12 cellular contexts compared by ENCODE assay signal in the genomic region with DNA sequence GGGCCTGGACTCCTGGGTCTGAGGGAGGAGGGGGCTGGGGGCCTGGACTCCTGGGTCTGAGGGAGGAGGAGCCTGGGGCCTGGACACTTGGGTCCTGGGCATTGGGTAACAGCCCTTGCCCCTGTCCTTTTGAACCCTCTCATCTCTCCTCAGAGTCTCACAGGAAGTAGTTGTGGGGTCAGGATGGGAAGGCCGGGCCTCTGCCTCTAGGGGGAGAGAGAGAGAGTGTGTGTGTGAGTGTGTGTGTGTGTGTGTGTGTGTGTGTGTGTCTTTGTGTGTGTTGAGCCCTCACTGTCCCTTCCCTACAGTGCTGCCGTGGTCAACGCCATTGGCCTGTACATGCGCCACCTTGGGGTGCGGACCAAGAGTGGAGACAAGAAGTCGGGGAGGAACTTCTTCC. TPM values are rescaled to one million over a fixed set of nuclear protein-coding genes. Genes with fewer than 3 reads are reported as not detected.
A peak's percentile ranks its signal among the peaks of the same experiment; 100 is the strongest.
DNase-seq lines count a peak whose midpoint lies in the region; ATAC-seq, FAIRE-seq and TF ChIP-seq lines count a peak whose summit lies in the region.
"Had no signal": no experiment of that assay in that cellular context is flagged by ENCODE, and none has a peak within 500 bp of the region (broad histone marks: within the 10 kb centered on the region; RNA-seq: fewer than 3 reads in every experiment).

No MANE protein-coding gene starts in this region.

- no peaks in the 10 kb centered on the region for H3K9me3 Mint-ChIP-seq in stimulated activated effector memory CD8-positive, alpha-beta T cell treated with anti-CD3 and anti-CD28 coated beads, Interleukin-12 subunit alpha, Interleukin-12 subunit beta, amount 100 ng/mL, for 72 hours
- H3K9me3 Mint-ChIP-seq: brain had no signal

- no peak for TF ChIP-seq EP300 in GM12878 (IDR thresholded peaks at IDR 0.05; ENCODE audit: borderline replicate concordance in 1 of 2, control insufficient read depth in 1 of 2, low read depth in 2 of 2, low read length in 2 of 2)

- ATAC-seq in GM12878 (peak; percentile 79), heart left ventricle (no peak)
- ATAC-seq in stimulated activated effector memory CD8-positive, alpha-beta T cell treated with anti-CD3 and anti-CD28 coated beads, Interleukin-12 subunit alpha, Interleukin-12 subunit beta, amount 100 ng/mL, for 72 hours = peak; percentile 49

- BruUV-seq in GM12878 (replicated peaks; lab: Mats Ljungman, UMichigan) = no TSS peak

- H3K27ac ChIP-seq in GM12878 (ENCODE audit: control insufficient read depth, insufficient read depth) (no peak overlapping the region), heart left ventricle (no peak overlapping the region)
- H3K27ac ChIP-seq: VCaP had no signal

- H3K4me3 ChIP-seq in GM12878 (no peak overlapping the region), heart left ventricle (no peak overlapping the region)

- H3K36me3 ChIP-seq in GM12878 (ENCODE audit: control insufficient read depth in 2 of 2, insufficient read depth in 2 of 2, low read length in 1 of 2) = peaks cover 11 to 33% of the 10 kb centered on the region in 2 experiments; a peak in 3 of 4 replicates
- H3K36me3 ChIP-seq in heart left ventricle = peaks cover 0 to 79% (median 63%) of the 10 kb centered on the region in 9 donors

- H3K9me3 ChIP-seq in GM12878 (replicated peaks; ENCODE audit: control insufficient read depth, insufficient read depth, low read length) (no peaks in the 10 kb centered on the region), heart left ventricle (no peaks in the 10 kb centered on the region)

- H4K20me1 ChIP-seq in GM12878 (ENCODE audit: control insufficient read depth, insufficient read depth) = no peaks in the 10 kb centered on the region

- WGBS in GM12878 (ENCODE audit: insufficient coverage, insufficient replicate concordance, low lambda C conversion rate, missing lambda C conversion rate) = 58% methylated on average over 6 of the region's 6 CpGs
- WGBS in heart left ventricle, 4 donors = 73 to 91% (median 80%) methylated on average over 6 of the region's 6 CpGs

- H3K9ac ChIP-seq in GM12878 (ENCODE audit: control insufficient read depth, insufficient read depth, low read length) = no peak overlapping the region

- intact Hi-C loops in GM12878 (cut with micrococcal nuclease; ENCODE audit: unreplicated experiment) (no loop called here), heart left ventricle (cut with DNase I) (loop anchor here in 1 of 10 donors (5.0 kb wide), 1 partner anchor 48 kb away; no protein-coding TSS in a partner anchor)

- TF ChIP-seq POLR2A in GM12878 (IDR thresholded peaks at IDR 0.05; ENCODE audit: low read depth, low read length) (no peak), heart left ventricle (IDR thresholded peaks at IDR 0.05) (no peak)

- POLR2A ChIA-PET in GM12878 (lab: Charles Lee) = no interaction called here

- H3K4me1 ChIP-seq in GM12878 (ENCODE audit: control insufficient read depth, insufficient read depth, low read length) (no peaks in the 10 kb centered on the region), heart left ventricle (peaks cover 0 to 5% (median 0%) of the 10 kb centered on the region in 12 donors)

- no peak overlapping the region for H2AFZ ChIP-seq in GM12878 (ENCODE audit: control insufficient read depth, low read depth, low read length)

- CTCF ChIA-PET in GM12878 (lab: Yijun Ruan, JAX) = no interaction called here

- peaks cover 95% of the 10 kb centered on the region for H3K36me3 Mint-ChIP-seq in stimulated activated effector memory CD8-positive, alpha-beta T cell treated with anti-CD3 and anti-CD28 coated beads, Interleukin-12 subunit alpha, Interleukin-12 subunit beta, amount 100 ng/mL, for 72 hours

- in situ Hi-C loops in GM12878 (cut with MboI) = no loop called here

- peaks cover 72% of the 10 kb centered on the region for H3K4me1 Mint-ChIP-seq in stimulated activated effector memory CD8-positive, alpha-beta T cell treated with anti-CD3 and anti-CD28 coated beads, Interleukin-12 subunit alpha, Interleukin-12 subunit beta, amount 100 ng/mL, for 72 hours
- H3K4me1 Mint-ChIP-seq: brain had no signal

- H3K4me3 Mint-ChIP-seq in stimulated activated effector memory CD8-positive, alpha-beta T cell treated with anti-CD3 and anti-CD28 coated beads, Interleukin-12 subunit alpha, Interleukin-12 subunit beta, amount 100 ng/mL, for 72 hours = no peak overlapping the region
- H3K4me3 Mint-ChIP-seq: brain had no signal

- TF ChIP-seq RAD21 in GM12878 (IDR thresholded peaks at IDR 0.05; ENCODE audit: insufficient read depth, low read depth, low read length) = no peak

- TF ChIP-seq CTCF in GM12878 (IDR thresholded peaks at IDR 0.05 in 2 of 3, conservative IDR thresholded peaks at IDR 0.05 in 1 of 3; ENCODE audit: control insufficient read depth in 2 of 3, extremely low read depth in 1 of 3, insufficient read depth in 1 of 3, low read depth in 3 of 3, low read length in 3 of 3) = peak; percentile 19 to 29 (median 20); a peak in 2 of 6 replicates
- TF ChIP-seq CTCF in heart left ventricle (IDR thresholded peaks at IDR 0.05) = no peak

- SMC1A ChIA-PET in GM12878 (lab: Charles Lee; ENCODE audit: uncharacterized antibody, unreplicated experiment) = no interaction called here

- DNase-seq in activated CD8-positive, alpha-beta memory T cell treated with anti-CD3 and anti-CD28 coated beads for 24 hours = peak; percentile 67
- DNase-seq in activated CD8-positive, alpha-beta memory T cell treated with anti-CD3 and anti-CD28 coated beads, Interleukin-2, amount 50 U/mL, for 48 hours = no peak
- DNase-seq in NCI-H226 (peak; percentile 32), GM12878 (ENCODE audit: low read depth, low spot score) (no peak), AG08396 (ENCODE audit: low spot score) (no peak), NCI-H1930 (lab: John Stamatoyannopoulos, UW) (no peak), heart left ventricle (no peak)
- DNase-seq in stimulated activated effector memory CD8-positive, alpha-beta T cell treated with anti-CD3 and anti-CD28 coated beads, Interleukin-12 subunit alpha, Interleukin-12 subunit beta, amount 100 ng/mL, for 72 hours (ENCODE audit: low spot score in 2 of 2) = no peak
- DNase-seq: NCI-H1694 treated with DMSO at 0.1 percent for 48 hours had no signal

- H3K27me3 ChIP-seq in GM12878 (replicated peaks in 1 of 2; ENCODE audit: control insufficient read depth in 2 of 2, insufficient read depth in 2 of 2, low read length in 1 of 2) (no peaks in the 10 kb centered on the region), heart left ventricle (no peaks in the 10 kb centered on the region)

- no peaks in the 10 kb centered on the region; the same call in none of the 2 replicates for H3K79me2 ChIP-seq in GM12878 (ENCODE audit: control insufficient read depth, insufficient read depth, low read length)

- no peak overlapping the region for H3K4me2 ChIP-seq in GM12878 (ENCODE audit: control insufficient read depth, insufficient read depth)

- RAD21 ChIA-PET in GM12878 (lab: Charles Lee; ENCODE audit: unreplicated experiment) = no interaction called here

- H3K27ac Mint-ChIP-seq in stimulated activated effector memory CD8-positive, alpha-beta T cell treated with anti-CD3 and anti-CD28 coated beads, Interleukin-12 subunit alpha, Interleukin-12 subunit beta, amount 100 ng/mL, for 72 hours = peak overlapping the region; percentile 92
- H3K27ac Mint-ChIP-seq: brain had no signal

- FAIRE-seq in GM12878 (lab: Jason Lieb, UNC) = no peak

RNA-seq across cellular contexts. Expression of a gene that starts 10.9 kb away (rescaled TPM):
- 129 and 142 TPM in 2 replicates for total RNA-seq in GM12878 (2013; cell fraction: nucleolus; rRNA removed)
- total RNA-seq in GM12878 (2014; rRNA removed) = 63.3 and 67.8 TPM in 2 replicates
- 21.2 and 21.7 TPM in 2 replicates for total RNA-seq in GM12878 (2014; rRNA removed; fragmentation: Illumina TruSeq; extraction: Trizol)
- total RNA-seq in GM12878 (2021) = 185 and 207 TPM in 2 replicates
- polyA plus RNA-seq in GM12878 (2011; ENCODE audit: low read depth) = 58.7 TPM
- 22.5 and 40.1 TPM in 2 replicates for polyA plus RNA-seq in GM12878 (2011; rRNA removed)
- polyA plus RNA-seq in GM12878 (2011; cell fraction: cytosol; rRNA removed) = 52.3 and 74.7 TPM in 2 replicates
- polyA plus RNA-seq in GM12878 (2011; cell fraction: nucleus; rRNA removed) = 425 and 583 TPM in 2 replicates
- 158 and 192 TPM in 2 replicates for polyA plus RNA-seq in GM12878 (2012)
- polyA plus RNA-seq in GM12878 (2014; fragmentation: Illumina TruSeq; extraction: Trizol) = 13.4 and 35.3 TPM in 2 replicates
- polyA plus RNA-seq in GM12878 (2014; fragmentation: Nextera tagmentation; extraction: Ambion mirVana) = 1 to 10 TPM; 1.2 to 5.9 TPM
- 151 and 182 TPM in 2 replicates for polyA plus RNA-seq in GM12878 (2014; rRNA removed)
- polyA plus RNA-seq in GM12878 (2016; fragmentation: Nextera tagmentation; extraction: Ambion mirVana) = 100 to 1,000 TPM in 1 of 2 experiments, 10 to 100 TPM in 1; 89.7 to 110 TPM
- polyA minus RNA-seq in GM12878 (2011; rRNA and poly(A)+ RNA removed) = 21.7 and 42.7 TPM in 2 replicates
- polyA minus RNA-seq in GM12878 (2011; cell fraction: cytosol; rRNA and poly(A)+ RNA removed) = 28.9 and 30.2 TPM in 2 replicates
- polyA minus RNA-seq in GM12878 (2011; cell fraction: nucleus; rRNA and poly(A)+ RNA removed) = 40.9 and 71.2 TPM in 2 replicates
- total RNA-seq in heart left ventricle = 10 to 100 TPM; 22.8 to 89.2 (median 27.2) TPM
- polyA plus RNA-seq in heart left ventricle = 10 to 100 TPM; 32.1 to 44.1 TPM

RNA-seq across cellular contexts. Expression of a gene that starts 16.8 kb away (rescaled TPM):
- 163 and 166 TPM in 2 replicates for total RNA-seq in GM12878 (2013; cell fraction: nucleolus; rRNA removed)
- total RNA-seq in GM12878 (2014; rRNA removed) (370 and 414 TPM in 2 replicates), GM12878 (2014; rRNA removed; fragmentation: Illumina TruSeq; extraction: Trizol) (243 and 253 TPM in 2 replicates), GM12878 (2021) (357 and 368 TPM in 2 replicates), heart left ventricle (under 1 TPM in 3 of 9 donors, not detected in 6; 0.37 to 0.88 (median 0.45) TPM)
- polyA plus RNA-seq in GM12878 (2011; ENCODE audit: low read depth) = 302 TPM
- polyA plus RNA-seq in GM12878 (2011; rRNA removed) (117 and 280 TPM in 2 replicates), GM12878 (2014; fragmentation: Illumina TruSeq; extraction: Trizol) (97.1 and 294 TPM in 2 replicates), GM12878 (2014; fragmentation: Nextera tagmentation; extraction: Ambion mirVana) (10 to 100 TPM; 38.8 to 76.5 TPM), GM12878 (2014; rRNA removed) (400 and 502 TPM in 2 replicates), GM12878 (2016; fragmentation: Nextera tagmentation; extraction: Ambion mirVana) (100 to 1,000 TPM; 268 to 283 TPM), heart left ventricle (under 1 TPM in 1 of 2 donors, not detected in 1; 0.51 TPM)
- 347 and 501 TPM in 2 replicates for polyA plus RNA-seq in GM12878 (2011; cell fraction: cytosol; rRNA removed)
- polyA plus RNA-seq in GM12878 (2011; cell fraction: nucleus; rRNA removed) = 160 and 176 TPM in 2 replicates
- polyA plus RNA-seq in GM12878 (2012) = 480 and 877 TPM in 2 replicates
- 144 and 359 TPM in 2 replicates for polyA minus RNA-seq in GM12878 (2011; rRNA and poly(A)+ RNA removed)
- polyA minus RNA-seq in GM12878 (2011; cell fraction: cytosol; rRNA and poly(A)+ RNA removed) = 143 and 156 TPM in 2 replicates
- 66.9 and 93.6 TPM in 2 replicates for polyA minus RNA-seq in GM12878 (2011; cell fraction: nucleus; rRNA and poly(A)+ RNA removed)
- polyA plus RNA-seq: neural cell had no signal

RNA-seq across cellular contexts. Expression of a gene that starts 33.8 kb away (rescaled TPM):
- total RNA-seq in GM12878 (2013; cell fraction: nucleolus; rRNA removed) = 337 and 389 TPM in 2 replicates
- 2,833 and 3,056 TPM in 2 replicates for total RNA-seq in GM12878 (2014; rRNA removed)
- 4,466 and 4,585 TPM in 2 replicates for total RNA-seq in GM12878 (2014; rRNA removed; fragmentation: Illumina TruSeq; extraction: Trizol)
- total RNA-seq in GM12878 (2021) = 4,047 and 4,139 TPM in 2 replicates
- polyA plus RNA-seq in GM12878 (2011; ENCODE audit: low read depth) = 3,782 TPM
- 2,203 and 3,275 TPM in 2 replicates for polyA plus RNA-seq in GM12878 (2011; rRNA removed)
- 6,871 and 7,631 TPM in 2 replicates for polyA plus RNA-seq in GM12878 (2011; cell fraction: cytosol; rRNA removed)
- 984 and 1,594 TPM in 2 replicates for polyA plus RNA-seq in GM12878 (2011; cell fraction: nucleus; rRNA removed)
- 5,988 and 6,622 TPM in 2 replicates for polyA plus RNA-seq in GM12878 (2012)
- polyA plus RNA-seq in GM12878 (2014; fragmentation: Illumina TruSeq; extraction: Trizol) = 763 and 2,654 TPM in 2 replicates
- 1,000 to 10,000 TPM; 5,523 to 5,578 TPM for polyA plus RNA-seq in GM12878 (2014; fragmentation: Nextera tagmentation; extraction: Ambion mirVana)
- polyA plus RNA-seq in GM12878 (2014; rRNA removed) = 2,615 and 3,329 TPM in 2 replicates
- 1,000 to 10,000 TPM; 4,207 to 4,390 TPM for polyA plus RNA-seq in GM12878 (2016; fragmentation: Nextera tagmentation; extraction: Ambion mirVana)
- 545 and 1,896 TPM in 2 replicates for polyA minus RNA-seq in GM12878 (2011; rRNA and poly(A)+ RNA removed)
- polyA minus RNA-seq in GM12878 (2011; cell fraction: cytosol; rRNA and poly(A)+ RNA removed) = 1,252 and 1,303 TPM in 2 replicates
- polyA minus RNA-seq in GM12878 (2011; cell fraction: nucleus; rRNA and poly(A)+ RNA removed) = 228 and 274 TPM in 2 replicates
- 1,000 to 10,000 TPM in 1 of 9 donors, 100 to 1,000 TPM in 8; 161 to 1,072 (median 585) TPM for total RNA-seq in heart left ventricle
- 1,000 to 10,000 TPM in 1 of 2 donors, 100 to 1,000 TPM in 1; 840 to 1,676 TPM for polyA plus RNA-seq in heart left ventricle

RNA-seq across cellular contexts. Expression of a gene that starts 34.4 kb away (rescaled TPM):
- 0.83 and 1.2 TPM in 2 replicates for total RNA-seq in GM12878 (2013; cell fraction: nucleolus; rRNA removed)
- total RNA-seq in GM12878 (2014; rRNA removed) (0.11 TPM in 1 of 2 replicates, not detected in the other), GM12878 (2014; rRNA removed; fragmentation: Illumina TruSeq; extraction: Trizol) (not detected in 2 replicates), GM12878 (2021) (0.10 and 0.19 TPM in 2 replicates), heart left ventricle (under 1 TPM in 1 of 9 donors, not detected in 8; 0.13 TPM)
- polyA plus RNA-seq in GM12878 (2011; ENCODE audit: low read depth) = 0.46 TPM
- polyA plus RNA-seq in GM12878 (2011; rRNA removed) (0.05 TPM in 1 of 2 replicates, not detected in the other), GM12878 (2014; fragmentation: Illumina TruSeq; extraction: Trizol) (0.04 TPM in 1 of 2 replicates, not detected in the other), GM12878 (2014; fragmentation: Nextera tagmentation; extraction: Ambion mirVana) (not detected), GM12878 (2014; rRNA removed) (0.10 TPM in 1 of 2 replicates, not detected in the other), GM12878 (2016; fragmentation: Nextera tagmentation; extraction: Ambion mirVana) (not detected), heart left ventricle (not detected)
- polyA plus RNA-seq in GM12878 (2011; cell fraction: cytosol; rRNA removed) = 0.04 and 0.10 TPM in 2 replicates
- 1.2 and 1.3 TPM in 2 replicates for polyA plus RNA-seq in GM12878 (2011; cell fraction: nucleus; rRNA removed)
- 1.00 and 1.4 TPM in 2 replicates for polyA plus RNA-seq in GM12878 (2012)
- polyA minus RNA-seq in GM12878 (2011; rRNA and poly(A)+ RNA removed) = not detected in 2 replicates
- polyA minus RNA-seq in GM12878 (2011; cell fraction: cytosol; rRNA and poly(A)+ RNA removed) = not detected in 2 replicates
- polyA minus RNA-seq in GM12878 (2011; cell fraction: nucleus; rRNA and poly(A)+ RNA removed) = 0.24 TPM in 1 of 2 replicates, not detected in the other

RNA-seq across cellular contexts. Expression of a gene that starts 49.1 kb away (rescaled TPM):
- not detected in 2 replicates for total RNA-seq in GM12878 (2013; cell fraction: nucleolus; rRNA removed)
- total RNA-seq in GM12878 (2014; rRNA removed) (not detected in 2 replicates), GM12878 (2014; rRNA removed; fragmentation: Illumina TruSeq; extraction: Trizol) (not detected in 2 replicates), GM12878 (2021) (not detected in 2 replicates), heart left ventricle (not detected)
- not detected for polyA plus RNA-seq in GM12878 (2011; ENCODE audit: low read depth)
- polyA plus RNA-seq in GM12878 (2011; rRNA removed) (not detected in 2 replicates), GM12878 (2014; fragmentation: Illumina TruSeq; extraction: Trizol) (not detected in 2 replicates), GM12878 (2014; fragmentation: Nextera tagmentation; extraction: Ambion mirVana) (not detected), GM12878 (2014; rRNA removed) (not detected in 2 replicates), GM12878 (2016; fragmentation: Nextera tagmentation; extraction: Ambion mirVana) (not detected), heart left ventricle (not detected)
- polyA plus RNA-seq in GM12878 (2011; cell fraction: cytosol; rRNA removed) = not detected in 2 replicates
- polyA plus RNA-seq in GM12878 (2011; cell fraction: nucleus; rRNA removed) = not detected in 2 replicates
- not detected in 2 replicates for polyA plus RNA-seq in GM12878 (2012)
- polyA minus RNA-seq in GM12878 (2011; rRNA and poly(A)+ RNA removed) = not detected in 2 replicates
- polyA minus RNA-seq in GM12878 (2011; cell fraction: cytosol; rRNA and poly(A)+ RNA removed) = not detected in 2 replicates
- not detected in 2 replicates for polyA minus RNA-seq in GM12878 (2011; cell fraction: nucleus; rRNA and poly(A)+ RNA removed)
- polyA plus RNA-seq: neural cell had no signal

Comparison
In these comparisons a context has a peak if more than half of its experiments do, and no peak if none do; other contexts are left out.
1. DNase-seq: peak in activated CD8-positive, alpha-beta memory T cell treated with anti-CD3 and anti-CD28 coated beads for 24 hours (single experiment) and NCI-H226 (single experiment); none in activated CD8-positive, alpha-beta memory T cell treated with anti-CD3 and anti-CD28 coated beads, Interleukin-2, amount 50 U/mL, for 48 hours (single experiment), GM12878 (single experiment), stimulated activated effector memory CD8-positive, alpha-beta T cell treated with anti-CD3 and anti-CD28 coated beads, Interleukin-12 subunit alpha, Interleukin-12 subunit beta, amount 100 ng/mL, for 72 hours (0 of 2), AG08396 (single experiment), NCI-H1930 (0 of 2) and heart left ventricle (0 of 5).
2. ATAC-seq: peak in GM12878 (single experiment) and stimulated activated effector memory CD8-positive, alpha-beta T cell treated with anti-CD3 and anti-CD28 coated beads, Interleukin-12 subunit alpha, Interleukin-12 subunit beta, amount 100 ng/mL, for 72 hours (single experiment); none in heart left ventricle (0 of 4).
3. CTCF ChIP-seq: peak in GM12878 (3 of 3); none in heart left ventricle (0 of 12).
4. RNA of a gene that starts 16.8 kb away (total RNA-seq): 163 to 414 TPM in GM12878; 0.37 to 0.88 TPM in heart left ventricle; every median in the first group is over 10 times any median in the second.